ENCODE assay signal across 11 cellular contexts in the genomic region with DNA sequence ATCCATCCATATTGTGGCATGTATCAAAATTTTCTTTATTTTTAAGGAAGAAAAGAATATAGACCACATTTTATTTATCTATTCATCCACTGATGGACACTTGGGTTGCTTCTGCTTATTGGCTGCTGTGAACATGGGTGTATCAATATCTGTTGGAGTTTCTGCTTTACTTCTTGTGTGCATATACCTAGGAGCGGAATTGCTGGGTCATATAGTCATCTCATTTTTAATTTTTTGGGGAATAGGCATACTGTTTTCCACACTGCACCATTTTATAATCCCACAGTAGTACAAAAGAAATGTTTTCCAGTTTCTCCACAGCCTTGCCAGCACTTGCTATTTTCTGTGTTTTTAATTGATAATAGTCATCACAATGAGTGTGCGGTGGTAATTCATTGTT.
"Had no signal": no experiment of that assay in that cellular context is flagged by ENCODE, and none has a peak within 500 bp of the region (broad histone marks: within the 10 kb centered on the region; RNA-seq: fewer than 3 reads in every experiment).

No MANE protein-coding gene starts in this region.

- H3K27ac ChIP-seq: HL-60, KMS-11 had no signal

- H3K4me3 ChIP-seq: GM23338 had no signal

- H3K9ac ChIP-seq: KMS-11 had no signal

- DNase-seq: H9, HCEC 1CT, HFFc6, KBM-7 had no signal

- H3K4me1 Mint-ChIP-seq: IgD-negative memory B cell had no signal

- H3K36me3 Mint-ChIP-seq: IgD-negative memory B cell had no signal

- H3K4me3 Mint-ChIP-seq: GM23338, H9, HFFc6, IgD-negative memory B cell had no signal

- H3K27ac Mint-ChIP-seq: GM23338, H9, HFFc6, IgD-negative memory B cell had no signal

- FAIRE-seq: H1, H54, HepG2 had no signal

- H3K4me2 ChIP-seq: GM23338, KMS-11 had no signal

- ATAC-seq: GM23338, HepG2 had no signal
